ENCODE assay signal across 1 cellular context in the genomic region with DNA sequence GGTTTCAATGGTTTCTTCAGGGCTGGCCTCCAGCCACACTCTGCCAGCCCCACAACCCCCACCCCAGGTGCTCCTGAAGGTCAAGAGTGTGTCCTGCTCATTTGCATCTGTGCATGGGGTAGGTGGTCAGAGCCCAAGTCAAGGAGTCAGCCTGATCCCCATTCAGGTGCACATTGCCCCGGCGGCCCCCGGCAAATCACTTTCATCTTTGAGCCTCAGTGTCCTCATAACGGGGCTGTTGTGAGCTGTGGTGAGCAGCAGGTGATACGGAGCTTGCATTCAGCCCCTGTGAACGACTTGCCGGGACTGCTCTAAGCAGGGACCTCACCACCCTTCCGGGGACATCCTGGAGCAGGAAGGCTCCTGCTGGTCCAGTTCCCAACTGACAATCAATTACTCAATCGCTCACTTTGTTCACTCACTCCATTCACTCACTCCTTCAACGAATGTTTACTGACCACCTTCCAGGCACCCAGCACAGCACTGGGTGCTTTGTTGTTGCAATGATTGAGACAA.
TF ChIP-seq lines count a peak whose summit lies in the region.

No MANE protein-coding gene starts in this region.

TF ChIP-seq in HepG2, 621 proteins besides CTCF, POLR2A, EP300 and RAD21 (continued from another document):
- TF ChIP-seq, protein P1, sequence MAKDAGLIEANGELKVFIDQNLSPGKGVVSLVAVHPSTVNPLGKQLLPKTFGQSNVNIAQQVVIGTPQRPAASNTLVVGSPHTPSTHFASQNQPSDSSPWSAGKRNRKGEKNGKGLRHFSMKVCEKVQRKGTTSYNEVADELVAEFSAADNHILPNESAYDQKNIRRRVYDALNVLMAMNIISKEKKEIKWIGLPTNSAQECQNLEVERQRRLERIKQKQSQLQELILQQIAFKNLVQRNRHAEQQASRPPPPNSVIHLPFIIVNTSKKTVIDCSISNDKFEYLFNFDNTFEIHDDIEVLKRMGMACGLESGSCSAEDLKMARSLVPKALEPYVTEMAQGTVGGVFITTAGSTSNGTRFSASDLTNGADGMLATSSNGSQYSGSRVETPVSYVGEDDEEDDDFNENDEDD (CRISPR knock-in tag; IDR thresholded peaks at IDR 0.05; ENCODE audit: borderline replicate concordance): peak; percentile 17; the same call in 1 of the 2 replicates
- TF ChIP-seq ZNF3 (CRISPR knock-in tag; IDR thresholded peaks at IDR 0.05) (peak; percentile 91), ERF (CRISPR knock-in tag; IDR thresholded peaks at IDR 0.05) (no peak), FOXJ3 (CRISPR knock-in tag; IDR thresholded peaks at IDR 0.05; ENCODE audit: borderline replicate concordance) (peak; percentile 30; the same call in 1 of the 2 replicates), MYNN (CRISPR knock-in tag; IDR thresholded peaks at IDR 0.05; ENCODE audit: low read depth) (no peak), POGZ (CRISPR knock-in tag; IDR thresholded peaks at IDR 0.05) (no peak), SMC3 (IDR thresholded peaks at IDR 0.05; ENCODE audit: low read length) (no peak), GABPB1 (CRISPR knock-in tag; IDR thresholded peaks at IDR 0.05) (no peak)
- TF ChIP-seq, protein P2, sequence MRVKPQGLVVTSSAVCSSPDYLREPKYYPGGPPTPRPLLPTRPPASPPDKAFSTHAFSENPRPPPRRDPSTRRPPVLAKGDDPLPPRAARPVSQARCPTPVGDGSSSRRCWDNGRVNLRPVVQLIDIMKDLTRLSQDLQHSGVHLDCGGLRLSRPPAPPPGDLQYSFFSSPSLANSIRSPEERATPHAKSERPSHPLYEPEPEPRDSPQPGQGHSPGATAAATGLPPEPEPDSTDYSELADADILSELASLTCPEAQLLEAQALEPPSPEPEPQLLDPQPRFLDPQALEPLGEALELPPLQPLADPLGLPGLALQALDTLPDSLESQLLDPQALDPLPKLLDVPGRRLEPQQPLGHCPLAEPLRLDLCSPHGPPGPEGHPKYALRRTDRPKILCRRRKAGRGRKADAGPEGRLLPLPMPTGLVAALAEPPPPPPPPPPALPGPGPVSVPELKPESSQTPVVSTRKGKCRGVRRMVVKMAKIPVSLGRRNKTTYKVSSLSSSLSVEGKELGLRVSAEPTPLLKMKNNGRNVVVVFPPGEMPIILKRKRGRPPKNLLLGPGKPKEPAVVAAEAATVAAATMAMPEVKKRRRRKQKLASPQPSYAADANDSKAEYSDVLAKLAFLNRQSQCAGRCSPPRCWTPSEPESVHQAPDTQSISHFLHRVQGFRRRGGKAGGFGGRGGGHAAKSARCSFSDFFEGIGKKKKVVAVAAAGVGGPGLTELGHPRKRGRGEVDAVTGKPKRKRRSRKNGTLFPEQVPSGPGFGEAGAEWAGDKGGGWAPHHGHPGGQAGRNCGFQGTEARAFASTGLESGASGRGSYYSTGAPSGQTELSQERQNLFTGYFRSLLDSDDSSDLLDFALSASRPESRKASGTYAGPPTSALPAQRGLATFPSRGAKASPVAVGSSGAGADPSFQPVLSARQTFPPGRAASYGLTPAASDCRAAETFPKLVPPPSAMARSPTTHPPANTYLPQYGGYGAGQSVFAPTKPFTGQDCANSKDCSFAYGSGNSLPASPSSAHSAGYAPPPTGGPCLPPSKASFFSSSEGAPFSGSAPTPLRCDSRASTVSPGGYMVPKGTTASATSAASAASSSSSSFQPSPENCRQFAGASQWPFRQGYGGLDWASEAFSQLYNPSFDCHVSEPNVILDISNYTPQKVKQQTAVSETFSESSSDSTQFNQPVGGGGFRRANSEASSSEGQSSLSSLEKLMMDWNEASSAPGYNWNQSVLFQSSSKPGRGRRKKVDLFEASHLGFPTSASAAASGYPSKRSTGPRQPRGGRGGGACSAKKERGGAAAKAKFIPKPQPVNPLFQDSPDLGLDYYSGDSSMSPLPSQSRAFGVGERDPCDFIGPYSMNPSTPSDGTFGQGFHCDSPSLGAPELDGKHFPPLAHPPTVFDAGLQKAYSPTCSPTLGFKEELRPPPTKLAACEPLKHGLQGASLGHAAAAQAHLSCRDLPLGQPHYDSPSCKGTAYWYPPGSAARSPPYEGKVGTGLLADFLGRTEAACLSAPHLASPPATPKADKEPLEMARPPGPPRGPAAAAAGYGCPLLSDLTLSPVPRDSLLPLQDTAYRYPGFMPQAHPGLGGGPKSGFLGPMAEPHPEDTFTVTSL (CRISPR knock-in tag; IDR thresholded peaks at IDR 0.05; ENCODE audit: borderline replicate concordance): peak; percentile 45; the same call in 1 of the 2 replicates
- TF ChIP-seq, protein P3, sequence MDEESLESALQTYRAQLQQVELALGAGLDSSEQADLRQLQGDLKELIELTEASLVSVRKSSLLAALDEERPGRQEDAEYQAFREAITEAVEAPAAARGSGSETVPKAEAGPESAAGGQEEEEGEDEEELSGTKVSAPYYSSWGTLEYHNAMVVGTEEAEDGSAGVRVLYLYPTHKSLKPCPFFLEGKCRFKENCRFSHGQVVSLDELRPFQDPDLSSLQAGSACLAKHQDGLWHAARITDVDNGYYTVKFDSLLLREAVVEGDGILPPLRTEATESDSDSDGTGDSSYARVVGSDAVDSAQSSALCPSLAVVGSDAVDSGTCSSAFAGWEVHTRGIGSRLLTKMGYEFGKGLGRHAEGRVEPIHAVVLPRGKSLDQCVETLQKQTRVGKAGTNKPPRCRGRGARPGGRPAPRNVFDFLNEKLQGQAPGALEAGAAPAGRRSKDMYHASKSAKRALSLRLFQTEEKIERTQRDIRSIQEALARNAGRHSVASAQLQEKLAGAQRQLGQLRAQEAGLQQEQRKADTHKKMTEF (CRISPR knock-in tag; IDR thresholded peaks at IDR 0.05): 0 out of 2 replicates have a peak, but pooled peaks have one; percentile 37
